ENCODE assay signal across 21 cellular contexts in genomic region chr10:129956285-129956649, GRCh38. TPM values are rescaled to one million over a fixed set of nuclear protein-coding genes. Genes with fewer than 3 reads are reported as not detected.
DNase-seq lines count a peak whose midpoint lies in the region; ATAC-seq and TF ChIP-seq lines count a peak whose summit lies in the region.
"Had no signal": no experiment of that assay in that cellular context is flagged by ENCODE, and none has a peak within 500 bp of the region (broad histone marks: within the 10 kb centered on the region; RNA-seq: fewer than 3 reads in every experiment).

No MANE protein-coding gene starts in this region.

- ATAC-seq in heart left ventricle (no peak), Right ventricle myocardium inferior (no peak), GM21737 (IDR thresholded peaks at IDR 0.05; ENCODE audit: unreplicated experiment) (no peak), GM18519 (IDR thresholded peaks at IDR 0.05; ENCODE audit: low FRiP score, unreplicated experiment) (no peak)
- ATAC-seq: stimulated activated effector memory CD8-positive, alpha-beta T cell treated with anti-CD3 and anti-CD28 coated beads, Interleukin-12 subunit alpha, Interleukin-12 subunit beta, amount 100 ng/mL, for 72 hours had no signal

- peaks cover 0 to 6% (median 0%) of the 10 kb centered on the region in 9 donors for H3K36me3 ChIP-seq in heart left ventricle
- no peaks in the 10 kb centered on the region for H3K36me3 ChIP-seq in tibial nerve
- H3K36me3 ChIP-seq in WERI-Rb-1, result no peaks in the 10 kb centered on the region
- H3K36me3 ChIP-seq: BLaER1 treated with 17β-estradiol and CSF1 and Interleukin-3, amounts not matched to agents 10 nM and 100 nM had no signal

- H3K9me3 Mint-ChIP-seq in nephron progenitor cell, result no peaks in the 10 kb centered on the region
- H3K9me3 Mint-ChIP-seq: stimulated activated effector memory CD8-positive, alpha-beta T cell treated with anti-CD3 and anti-CD28 coated beads, Interleukin-12 subunit alpha, Interleukin-12 subunit beta, amount 100 ng/mL, for 72 hours had no signal

- no peaks in the 10 kb centered on the region for H3K36me3 Mint-ChIP-seq in nephron progenitor cell (ENCODE audit: low read depth)
- H3K36me3 Mint-ChIP-seq: stimulated activated effector memory CD8-positive, alpha-beta T cell treated with anti-CD3 and anti-CD28 coated beads, Interleukin-12 subunit alpha, Interleukin-12 subunit beta, amount 100 ng/mL, for 72 hours had no signal

- H3K4me3 Mint-ChIP-seq in nephron progenitor cell, result peak overlapping the region; percentile 74
- H3K4me3 Mint-ChIP-seq: stimulated activated effector memory CD8-positive, alpha-beta T cell treated with anti-CD3 and anti-CD28 coated beads, Interleukin-12 subunit alpha, Interleukin-12 subunit beta, amount 100 ng/mL, for 72 hours had no signal

- H3K9me3 ChIP-seq in heart left ventricle, result no peaks in the 10 kb centered on the region
- H3K9me3 ChIP-seq in tibial nerve, result no peaks in the 10 kb centered on the region
- H3K9me3 ChIP-seq in WERI-Rb-1 (ENCODE audit: severe bottlenecking), result no peaks in the 10 kb centered on the region
- H3K9me3 ChIP-seq: testis had no signal

- H3K27ac ChIP-seq in heart left ventricle, result peak overlapping the region in 11 of 12 donors; percentile 55 to 94 (median 90)
- peak overlapping the region in 3 of 4 donors; percentile 6 to 89 (median 79) for H3K27ac ChIP-seq in tibial nerve
- no peak overlapping the region for H3K27ac ChIP-seq in WERI-Rb-1
- H3K27ac ChIP-seq: BLaER1 treated with 17β-estradiol and CSF1 and Interleukin-3, amounts not matched to agents 10 nM and 100 nM; dorsolateral prefrontal cortex; testis had no signal

- 10 to 16% (median 13%) methylated on average over 8 of the region's 8 CpGs for WGBS in heart left ventricle, 4 donors
- WGBS in tibial nerve, 2 donors, result 17 to 27% methylated on average over 8 of the region's 8 CpGs

- TF ChIP-seq EP300 in tibial nerve (IDR thresholded peaks at IDR 0.05), result no peak

- H3K4me1 Mint-ChIP-seq in nephron progenitor cell, result peaks cover 86% of the 10 kb centered on the region

- peaks cover 72% of the 10 kb centered on the region for H3K27me3 Mint-ChIP-seq in nephron progenitor cell (ENCODE audit: low read depth, poor library complexity)

- no peak overlapping the region for H3K27ac Mint-ChIP-seq in nephron progenitor cell
- H3K27ac Mint-ChIP-seq: stimulated activated effector memory CD8-positive, alpha-beta T cell treated with anti-CD3 and anti-CD28 coated beads, Interleukin-12 subunit alpha, Interleukin-12 subunit beta, amount 100 ng/mL, for 72 hours had no signal

- H3K4me3 ChIP-seq in heart left ventricle, result peak overlapping the region in 10 of 12 donors; percentile 14 to 93 (median 76)
- H3K4me3 ChIP-seq in fibroblast of the aortic adventitia (ENCODE audit: low read depth, low read length), result peak overlapping the region; percentile 39
- peak overlapping the region in 1 of 4 donors; percentile 19 for H3K4me3 ChIP-seq in tibial nerve
- no peak overlapping the region for H3K4me3 ChIP-seq in WERI-Rb-1 (ENCODE audit: low read depth, low read length)
- H3K4me3 ChIP-seq: BLaER1 treated with 17β-estradiol and CSF1 and Interleukin-3, amounts not matched to agents 10 nM and 100 nM; dorsolateral prefrontal cortex; testis had no signal

- H3K4me1 ChIP-seq in heart left ventricle (peaks cover 6 to 48% (median 27%) of the 10 kb centered on the region in 12 donors), tibial nerve (peaks cover 0 to 62% (median 12%) of the 10 kb centered on the region in 4 donors)
- H3K4me1 ChIP-seq: testis had no signal

- TF ChIP-seq POLR2A in heart left ventricle (IDR thresholded peaks at IDR 0.05), result no peak
- no peak for TF ChIP-seq POLR2A in tibial nerve (IDR thresholded peaks at IDR 0.05)

- TF ChIP-seq CTCF in heart left ventricle (IDR thresholded peaks at IDR 0.05), result no peak
- TF ChIP-seq CTCF in fibroblast of the aortic adventitia (IDR thresholded peaks at IDR 0.05; ENCODE audit: insufficient read depth, low read length), result no peak
- no peak for TF ChIP-seq CTCF in nephron progenitor cell (IDR thresholded peaks at IDR 0.05)
- TF ChIP-seq CTCF in tibial nerve (IDR thresholded peaks at IDR 0.05), result no peak
- TF ChIP-seq CTCF in WERI-Rb-1 (IDR thresholded peaks at IDR 0.05; ENCODE audit: low read depth, low read length), result no peak

- intact Hi-C loops in heart left ventricle (cut with DNase I) (loop anchor here in 2 of 10 donors (5.0 kb wide), 1 partner anchor 64 kb away; no protein-coding TSS in a partner anchor), Right ventricle myocardium inferior (cut with DNase I) (no loop called here)

- H3K27me3 ChIP-seq in heart left ventricle (peaks cover 0 to 57% (median 25%) of the 10 kb centered on the region in 9 donors), tibial nerve (peaks cover 0 to 69% of the 10 kb centered on the region in 2 donors), WERI-Rb-1 (ENCODE audit: insufficient read depth, low read depth, severe bottlenecking) (peaks cover 26% of the 10 kb centered on the region)
- H3K27me3 ChIP-seq: testis had no signal

- DNase-seq in heart left ventricle (no peak), Right ventricle myocardium inferior (ENCODE audit: missing footprints) (no peak), fibroblast of the aortic adventitia (ENCODE audit: low read depth) (no peak), nephron progenitor cell (no peak), tibial nerve (ENCODE audit: low spot score in 2 of 2) (no peak), WERI-Rb-1 (no peak)
- DNase-seq: activated CD4-positive, alpha-beta T cell treated with anti-CD3 and anti-CD28 coated beads, Interleukin-2, amount 50 U/mL, for 1 hour; activated CD8-positive, alpha-beta memory T cell treated with anti-CD3 and anti-CD28 coated beads, Interleukin-2, amount 50 U/mL, for 4 hours; activated effector memory CD4-positive, alpha-beta T cell treated with Interleukin-2 at 50 U/mL for 16 hours; amniotic stem cell; dorsolateral prefrontal cortex; foreskin melanocyte; MM.1S; NCI-H1694; testis had no signal

RNA-seq across cellular contexts. Expression of gene EBF3, which starts 7.8 kb away (rescaled TPM):
- total RNA-seq in heart left ventricle (1 to 10 TPM; 3.6 to 8.8 (median 7.2) TPM), Right ventricle myocardium inferior (7.9 TPM), fibroblast of the aortic adventitia (ENCODE audit: low replicate concordance) (5.2 and 14.7 TPM in 2 replicates), tibial nerve (10 to 100 TPM; 27.3 to 41.0 (median 31.2) TPM)
- 1 to 10 TPM; 4.3 TPM for polyA plus RNA-seq in heart left ventricle
- total RNA-seq: mononuclear cell, OCI-LY7 had no signal
